1 cellular context compared by ENCODE assay signal in the genomic region with DNA sequence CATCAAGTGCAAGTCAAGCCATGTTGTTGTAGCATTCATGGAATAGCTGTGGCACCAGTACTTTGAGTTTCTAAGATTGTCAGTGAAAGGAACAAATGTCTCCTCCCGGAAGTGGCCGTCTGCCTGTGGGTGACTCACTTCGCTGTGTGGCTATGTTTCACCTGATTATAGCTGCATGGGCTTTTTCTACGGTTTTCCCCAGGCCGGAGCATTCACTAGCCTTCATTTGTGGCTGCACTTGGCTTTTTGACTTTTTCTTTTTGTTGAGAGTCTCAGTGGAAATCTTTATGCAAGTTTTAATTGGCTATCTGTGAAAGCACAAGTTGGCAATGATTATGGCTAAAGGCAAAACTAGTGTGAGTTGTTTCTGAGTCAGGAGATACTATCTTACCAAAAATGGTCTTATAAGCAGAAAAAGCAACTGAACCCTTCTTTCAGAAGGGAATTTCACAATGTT.
TF ChIP-seq lines count a peak whose summit lies in the region.

No MANE protein-coding gene starts in this region.

TF ChIP-seq in GM23338, 12 proteins besides CTCF, POLR2A, EP300 and RAD21 (continued from another document):
- TF ChIP-seq ZNF462 (CRISPR knock-in tag; IDR thresholded peaks at IDR 0.05) = no peak
- TF ChIP-seq CREB1 (CRISPR knock-in tag; IDR thresholded peaks at IDR 0.05; ENCODE audit: low read depth) = no peak
- TF ChIP-seq POLR2AphosphoS5 (IDR thresholded peaks at IDR 0.05; ENCODE audit: low read depth) = no peak
- no peak for TF ChIP-seq STAT1 (IDR thresholded peaks at IDR 0.05; ENCODE audit: unreplicated experiment)
- no peak for TF ChIP-seq NANOG (IDR thresholded peaks at IDR 0.05; ENCODE audit: borderline replicate concordance)
- TF ChIP-seq EZH2phosphoT487 (IDR thresholded peaks at IDR 0.05; ENCODE audit: unreplicated experiment) = no peak
